ENCODE assay signal across 9 cellular contexts in the genomic region with DNA sequence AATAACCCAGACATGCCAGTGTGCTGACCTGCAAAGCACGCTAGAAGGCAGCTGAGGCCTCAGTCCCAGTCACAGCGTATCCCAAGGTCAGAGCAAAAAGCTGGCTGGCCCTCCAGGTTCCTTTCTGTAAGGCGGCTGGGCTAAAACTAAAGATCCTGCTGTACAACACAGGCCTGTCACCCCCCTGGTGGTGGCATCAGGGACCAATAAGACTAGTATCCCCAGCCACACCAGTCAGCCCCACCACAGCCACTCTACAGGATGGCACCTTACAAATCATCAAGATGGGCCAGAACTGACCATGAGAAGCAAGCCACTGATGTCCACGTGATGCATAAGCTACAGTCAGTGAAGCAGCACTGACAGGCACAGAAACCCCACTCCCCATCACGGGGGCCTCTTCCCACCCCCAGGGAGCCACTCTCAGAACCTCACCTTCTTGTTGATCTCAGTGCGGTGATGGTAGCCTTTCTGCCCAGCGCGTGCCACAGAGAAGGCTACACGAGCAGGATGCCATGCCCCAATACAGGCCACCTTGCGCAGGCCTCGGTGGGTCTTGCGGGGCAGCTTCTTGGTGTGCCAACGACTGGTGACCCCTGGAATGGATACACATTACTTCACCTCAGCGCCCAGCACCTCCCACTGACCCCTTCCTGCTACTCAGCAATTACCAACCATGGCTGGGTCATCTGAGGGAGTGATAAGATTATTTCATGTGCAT. TPM values are rescaled to one million over a fixed set of nuclear protein-coding genes. Genes with fewer than 3 reads are reported as not detected.
A peak's percentile ranks its signal among the peaks of the same experiment; 100 is the strongest.
DNase-seq lines count a peak whose midpoint lies in the region; ATAC-seq and TF ChIP-seq lines count a peak whose summit lies in the region.
"Had no signal": no experiment of that assay in that cellular context is flagged by ENCODE, and none has a peak within 500 bp of the region (broad histone marks: within the 10 kb centered on the region; RNA-seq: fewer than 3 reads in every experiment).

No MANE protein-coding gene starts in this region.

- H3K9ac ChIP-seq in iPS-20b (ENCODE audit: low read depth, low read length): no peak overlapping the region

- peaks cover 68% of the 10 kb centered on the region for H3K36me3 ChIP-seq in GM23338 (ENCODE audit: insufficient read depth)
- H3K36me3 ChIP-seq in iPS-20b (ENCODE audit: insufficient read depth, low read depth, low read length): peaks cover 90% of the 10 kb centered on the region
- peaks cover 5 to 73% (median 46%) of the 10 kb centered on the region in 3 donors for H3K36me3 ChIP-seq in tibial nerve

- H3K36me3 Mint-ChIP-seq in GM23338 (ENCODE audit: low read depth): peaks cover 84% of the 10 kb centered on the region
- peaks cover 86% of the 10 kb centered on the region for H3K36me3 Mint-ChIP-seq in activated T-helper 2 cell treated with anti-CD3 and anti-CD28 coated beads, Interferon-gamma antibody, Interleukin-2, Interleukin-4, amounts not matched to agents 10 μg/mL and 5 μg/mL and 100 μg/mL, durations not matched to agents 14 hours and 24 hours and 36 hours (ENCODE audit: low read depth)

- H3F3A ChIP-seq in GM23338 (replicated peaks; ENCODE audit: low read depth): peaks cover 94% of the 10 kb centered on the region

- no peak for TF ChIP-seq EP300 in tibial nerve (IDR thresholded peaks at IDR 0.05)

- peaks cover 48% of the 10 kb centered on the region for H3K4me1 ChIP-seq in GM23338 (ENCODE audit: insufficient read depth)
- H3K4me1 ChIP-seq in iPS-20b (ENCODE audit: insufficient read depth, low read length): peaks cover 16% of the 10 kb centered on the region; the same call in 1 of the 2 replicates
- peaks cover 0 to 65% (median 32%) of the 10 kb centered on the region in 4 donors for H3K4me1 ChIP-seq in tibial nerve

- H3K4me3 ChIP-seq in AG09309 (ENCODE audit: control insufficient read depth, low read depth, low read length) (no peak overlapping the region), GM23338 (peak overlapping the region; percentile 98; the same call in 1 of the 2 replicates), iPS-20b (ENCODE audit: low read length) (peak overlapping the region; percentile 99; the same call in 1 of the 2 replicates), tibial nerve (no peak overlapping the region)

- peaks cover 17% of the 10 kb centered on the region for H3K9me3 Mint-ChIP-seq in GM23338
- no peaks in the 10 kb centered on the region for H3K9me3 Mint-ChIP-seq in activated T-helper 2 cell treated with anti-CD3 and anti-CD28 coated beads, Interferon-gamma antibody, Interleukin-2, Interleukin-4, amounts not matched to agents 10 μg/mL and 5 μg/mL and 100 μg/mL, durations not matched to agents 14 hours and 24 hours and 36 hours

- intact Hi-C loops in activated T-helper 2 cell treated with anti-CD3 and anti-CD28 coated beads, Interferon-gamma antibody, Interleukin-2, Interleukin-4, amounts not matched to agents 10 μg/mL and 5 μg/mL and 100 μg/mL, durations not matched to agents 14 hours and 24 hours and 36 hours (cut with micrococcal nuclease): no loop called here

- H4K20me1 ChIP-seq in GM23338 (replicated peaks; ENCODE audit: insufficient read depth): peaks cover 61% of the 10 kb centered on the region

- peak; percentile 9 for TF ChIP-seq CTCF in AG09309 (IDR thresholded peaks at IDR 0.05; ENCODE audit: control insufficient read depth, insufficient read depth, low read depth, low read length, missing control alignments)
- peak; percentile 5 to 34; a peak in 2 of 4 replicates for TF ChIP-seq CTCF in GM23338 (conservative IDR thresholded peaks at IDR 0.05; ENCODE audit: low read depth in 2 of 2)
- no peak for TF ChIP-seq CTCF in tibial nerve (IDR thresholded peaks at IDR 0.05)

- DNase-seq in AG09309 (ENCODE audit: low read depth) (no peak), GM23338 (ENCODE audit: low spot score) (peak; percentile 47), hippocampal formation (lab: John Stamatoyannopoulos, UW) (no peak), NCI-H2107 treated with DMSO at 0.1 percent for 48 hours (lab: John Stamatoyannopoulos, UW; ENCODE audit: unreplicated experiment) (no peak), tibial nerve (ENCODE audit: low spot score in 2 of 2) (no peak)
- DNase-seq in activated T-helper 2 cell treated with anti-CD3 and anti-CD28 coated beads, Interferon-gamma antibody, Interleukin-2, Interleukin-4, amounts not matched to agents 10 μg/mL and 5 μg/mL and 100 μg/mL, durations not matched to agents 14 hours and 24 hours and 36 hours (ENCODE audit: low spot score): no peak
- DNase-seq: NCI-H526 had no signal

- peak overlapping the region; percentile 100 for H3K4me3 Mint-ChIP-seq in GM23338
- H3K4me3 Mint-ChIP-seq in activated T-helper 2 cell treated with anti-CD3 and anti-CD28 coated beads, Interferon-gamma antibody, Interleukin-2, Interleukin-4, amounts not matched to agents 10 μg/mL and 5 μg/mL and 100 μg/mL, durations not matched to agents 14 hours and 24 hours and 36 hours (ENCODE audit: low read depth): no peak overlapping the region

- H3K27me3 ChIP-seq in GM23338 (ENCODE audit: insufficient read depth): no peaks in the 10 kb centered on the region
- no peaks in the 10 kb centered on the region for H3K27me3 ChIP-seq in iPS-20b (ENCODE audit: insufficient read depth, low read length)
- H3K27me3 ChIP-seq in tibial nerve: no peaks in the 10 kb centered on the region

- H3K4me2 ChIP-seq in GM23338: peak overlapping the region; percentile 100; the same call in 1 of the 2 replicates

- H3K27ac Mint-ChIP-seq in GM23338: peak overlapping the region; percentile 92
- peak overlapping the region; percentile 22 for H3K27ac Mint-ChIP-seq in activated T-helper 2 cell treated with anti-CD3 and anti-CD28 coated beads, Interferon-gamma antibody, Interleukin-2, Interleukin-4, amounts not matched to agents 10 μg/mL and 5 μg/mL and 100 μg/mL, durations not matched to agents 14 hours and 24 hours and 36 hours

- H3K9me3 ChIP-seq in iPS-20b (ENCODE audit: insufficient read depth, low read depth, low read length): no peaks in the 10 kb centered on the region
- no peaks in the 10 kb centered on the region for H3K9me3 ChIP-seq in tibial nerve

- H3K9me2 ChIP-seq in GM23338 (ENCODE audit: insufficient read depth): no peaks in the 10 kb centered on the region

- H3K4me1 Mint-ChIP-seq in GM23338: peaks cover 61% of the 10 kb centered on the region
- peaks cover 28% of the 10 kb centered on the region for H3K4me1 Mint-ChIP-seq in activated T-helper 2 cell treated with anti-CD3 and anti-CD28 coated beads, Interferon-gamma antibody, Interleukin-2, Interleukin-4, amounts not matched to agents 10 μg/mL and 5 μg/mL and 100 μg/mL, durations not matched to agents 14 hours and 24 hours and 36 hours (ENCODE audit: low read depth)

- no peak for ATAC-seq in GM23338
- no peak for ATAC-seq in HG02571 (IDR thresholded peaks at IDR 0.05; ENCODE audit: unreplicated experiment)

- H2AFZ ChIP-seq in GM23338: no peak overlapping the region

- WGBS in tibial nerve, 2 donors: 80 to 82% methylated on average over 12 to 14 of the region's 14 CpGs

- peaks cover 78% of the 10 kb centered on the region for H3K27me3 Mint-ChIP-seq in GM23338 (ENCODE audit: insufficient read depth, low read depth, poor library complexity)
- no peaks in the 10 kb centered on the region for H3K27me3 Mint-ChIP-seq in activated T-helper 2 cell treated with anti-CD3 and anti-CD28 coated beads, Interferon-gamma antibody, Interleukin-2, Interleukin-4, amounts not matched to agents 10 μg/mL and 5 μg/mL and 100 μg/mL, durations not matched to agents 14 hours and 24 hours and 36 hours (ENCODE audit: low read depth)

- H3K79me2 ChIP-seq in GM23338 (replicated peaks; ENCODE audit: insufficient read depth): peaks cover 49% of the 10 kb centered on the region

- no peak for TF ChIP-seq POLR2A in tibial nerve (IDR thresholded peaks at IDR 0.05)

- peak overlapping the region; percentile 99 for H3K27ac ChIP-seq in GM23338 (ENCODE audit: low read depth)
- H3K27ac ChIP-seq in iPS-20b (ENCODE audit: low read length): no peak overlapping the region
- H3K27ac ChIP-seq in tibial nerve: peak overlapping the region in 1 of 4 donors; percentile 97

TF ChIP-seq in GM23338, 12 proteins besides CTCF, POLR2A, EP300 and RAD21 (continues in another document):
- TF ChIP-seq EZH2 (IDR thresholded peaks at IDR 0.05; ENCODE audit: low read depth, unreplicated experiment) (no peak), POLR2AphosphoS5 (IDR thresholded peaks at IDR 0.05; ENCODE audit: low read depth) (peak; percentile 21)

RNA-seq across cellular contexts. Expression of gene RPL3, which starts 5.0 kb away (rescaled TPM):
- 2,755 and 3,244 TPM in 2 replicates for total RNA-seq in GM23338 (2014; rRNA removed; shearing (Covaris generic))
- polyA plus RNA-seq in GM23338 (2016; fragmentation: Nextera tagmentation; extraction: Ambion mirVana): 1,846 and 1,983 TPM in 2 replicates
- 2,214 and 2,255 TPM in 2 replicates for total RNA-seq in activated T-helper 2 cell treated with anti-CD3 and anti-CD28 coated beads, Interferon-gamma antibody, Interleukin-2, Interleukin-4, amounts not matched to agents 10 μg/mL and 5 μg/mL and 100 μg/mL, durations not matched to agents 14 hours and 24 hours and 36 hours
- total RNA-seq in tibial nerve: 1,000 to 10,000 TPM; 1,869 to 2,331 (median 1,970) TPM

RNA-seq across cellular contexts. Expression of gene SYNGR1, which starts 35.4 kb away (rescaled TPM):
- 12.3 and 30.9 TPM in 2 replicates for total RNA-seq in GM23338 (2014; rRNA removed; shearing (Covaris generic))
- polyA plus RNA-seq in GM23338 (2016; fragmentation: Nextera tagmentation; extraction: Ambion mirVana): 37.0 and 37.7 TPM in 2 replicates
- not detected in 2 replicates for total RNA-seq in activated T-helper 2 cell treated with anti-CD3 and anti-CD28 coated beads, Interferon-gamma antibody, Interleukin-2, Interleukin-4, amounts not matched to agents 10 μg/mL and 5 μg/mL and 100 μg/mL, durations not matched to agents 14 hours and 24 hours and 36 hours
- total RNA-seq in tibial nerve: 10 to 100 TPM; 21.1 to 32.8 (median 25.5) TPM

Comparison
In these comparisons a context has a peak if more than half of its experiments do, and no peak if none do; other contexts are left out.
1. H3K4me3 ChIP-seq: peak in GM23338 (single experiment) and iPS-20b (single experiment); none in AG09309 (single experiment) and tibial nerve (0 of 4).
2. CTCF ChIP-seq: peak in AG09309 (single experiment) and GM23338 (2 of 2); none in tibial nerve (0 of 5).
3. RNA of gene SYNGR1, which starts 35.4 kb away (total RNA-seq): 12.3 to 30.9 TPM in GM23338 and 21.1 to 32.8 TPM in tibial nerve; not detected in activated T-helper 2 cell treated with anti-CD3 and anti-CD28 coated beads, Interferon-gamma antibody, Interleukin-2, Interleukin-4, amounts not matched to agents 10 μg/mL and 5 μg/mL and 100 μg/mL, durations not matched to agents 14 hours and 24 hours and 36 hours; every median in the first group is over 10 times any median in the second.